23 cellular contexts compared by ENCODE assay signal in the genomic region with DNA sequence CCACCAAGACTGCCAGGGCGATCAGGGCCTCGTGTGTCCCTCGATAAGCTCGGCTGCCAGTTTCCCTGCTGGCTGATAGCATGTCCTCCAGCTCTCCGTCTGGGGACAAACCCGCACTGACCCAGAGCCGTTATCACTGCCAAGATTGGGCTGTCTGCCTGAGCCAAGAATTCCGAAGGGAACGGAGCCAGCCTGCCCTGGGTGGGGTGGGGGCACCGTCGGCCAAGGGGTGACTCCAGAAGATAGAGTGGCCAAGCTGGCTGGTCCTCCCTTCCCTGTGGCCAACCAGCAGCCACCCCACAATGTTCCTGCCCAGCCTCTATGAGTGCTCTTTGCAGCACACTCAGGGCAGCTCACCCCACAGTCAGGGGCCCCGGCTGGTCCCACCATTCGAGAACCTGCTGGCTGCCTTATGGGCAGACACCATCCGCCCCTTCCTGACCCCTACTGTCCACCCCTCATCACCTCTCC. TPM values are rescaled to one million over a fixed set of nuclear protein-coding genes. Genes with fewer than 3 reads are reported as not detected.
A peak's percentile ranks its signal among the peaks of the same experiment; 100 is the strongest.
DNase-seq lines count a peak whose midpoint lies in the region; ATAC-seq and TF ChIP-seq lines count a peak whose summit lies in the region.
"Had no signal": no experiment of that assay in that cellular context is flagged by ENCODE, and none has a peak within 500 bp of the region (broad histone marks: within the 10 kb centered on the region; RNA-seq: fewer than 3 reads in every experiment).

No MANE protein-coding gene starts in this region.

- no peaks in the 10 kb centered on the region for H3K4me1 Mint-ChIP-seq in neural crest cell
- H3K4me1 Mint-ChIP-seq in activated naive CD8-positive, alpha-beta T cell treated with anti-CD3 and anti-CD28 coated beads, Interleukin-2, amount 50 U/mL, for 24 hours, result peaks cover 21% of the 10 kb centered on the region
- H3K4me1 Mint-ChIP-seq in nephron progenitor cell, result peaks cover 12% of the 10 kb centered on the region

- intact Hi-C loops in Right ventricle myocardium inferior (cut with DNase I), result loop anchor here (5.0 kb wide), 1 partner anchor 90 kb away; no protein-coding TSS in a partner anchor

- H3K4me3 ChIP-seq in thoracic aorta, result no peak overlapping the region
- H3K4me3 ChIP-seq: esophagus squamous epithelium had no signal

- DNase-seq in Right ventricle myocardium inferior (ENCODE audit: missing footprints) (peak; percentile 85), neural crest cell (ENCODE audit: low read depth, low spot score) (no peak), thoracic aorta (ENCODE audit: low spot score) (peak; percentile 55), nephron progenitor cell (no peak), nucleus accumbens (lab: John Stamatoyannopoulos, UW) (no peak)
- no peak for DNase-seq in activated naive CD8-positive, alpha-beta T cell treated with anti-CD3 and anti-CD28 coated beads, Interleukin-2, amount 50 U/mL, for 24 hours
- DNase-seq: activated naive CD8-positive, alpha-beta T cell treated with anti-CD3 and anti-CD28 coated beads, Interleukin-2, amount 10 ng/mL, durations not matched to agents 7 days and 5 days; brain microvascular endothelial cell; CD4-positive, alpha-beta memory T cell; DMS 273 treated with DMSO at 0.1 percent for 48 hours; esophagus squamous epithelium; HCEC 1CT; hippocampal formation; MV-4-11; NCI-H1694; NCI-H2171 treated with DMSO at 0.1 percent for 48 hours; NCI-H524; retina; stimulated activated CD4-positive, alpha-beta T cell treated with anti-CD3 and anti-CD28 coated beads, Interleukin-4, amount 100 ng/mL, for 4 hours; stimulated activated naive CD4-positive, alpha-beta T cell; WERI-Rb-1 had no signal

- peaks cover 19 to 50% of the 10 kb centered on the region in 2 donors for H3K4me1 ChIP-seq in thoracic aorta (ENCODE audit: control insufficient read depth in 1 of 2, low read depth in 2 of 2)

- H3K27ac ChIP-seq in angular gyrus (ENCODE audit: low read depth, low read length) (peak overlapping the region; percentile 53), thoracic aorta (peak overlapping the region; percentile 28 to 41)
- H3K27ac ChIP-seq: brain microvascular endothelial cell, WERI-Rb-1 had no signal

- H3K36me3 ChIP-seq in thoracic aorta, result no peaks in the 10 kb centered on the region
- H3K36me3 ChIP-seq: brain microvascular endothelial cell, esophagus squamous epithelium, WERI-Rb-1 had no signal

- H3K27ac Mint-ChIP-seq in neural crest cell (ENCODE audit: unreplicated experiment) (peak overlapping the region; percentile 12), nephron progenitor cell (no peak overlapping the region)
- H3K27ac Mint-ChIP-seq in activated naive CD8-positive, alpha-beta T cell treated with anti-CD3 and anti-CD28 coated beads, Interleukin-2, amount 50 U/mL, for 24 hours, result no peak overlapping the region

- no peak overlapping the region for H3K4me3 Mint-ChIP-seq in neural crest cell
- no peak overlapping the region for H3K4me3 Mint-ChIP-seq in activated naive CD8-positive, alpha-beta T cell treated with anti-CD3 and anti-CD28 coated beads, Interleukin-2, amount 50 U/mL, for 24 hours
- no peak overlapping the region for H3K4me3 Mint-ChIP-seq in nephron progenitor cell
- H3K4me3 Mint-ChIP-seq: activated naive CD8-positive, alpha-beta T cell treated with anti-CD3 and anti-CD28 coated beads, Interleukin-2, amount 10 ng/mL, durations not matched to agents 7 days and 5 days; CD4-positive, alpha-beta memory T cell had no signal

- ATAC-seq in Right ventricle myocardium inferior (peak; percentile 90), thoracic aorta (ENCODE audit: insufficient number of reproducible peaks, low FRiP score, low read depth) (no peak)
- ATAC-seq in activated naive CD8-positive, alpha-beta T cell treated with anti-CD3 and anti-CD28 coated beads, Interleukin-2, amount 50 U/mL, for 24 hours, result no peak
- ATAC-seq: SK-N-SH treated with all-trans-retinoic acid at 6 μM for 48 hours had no signal

- H3K36me3 Mint-ChIP-seq in neural crest cell (ENCODE audit: low read depth), result no peaks in the 10 kb centered on the region
- H3K36me3 Mint-ChIP-seq in activated naive CD8-positive, alpha-beta T cell treated with anti-CD3 and anti-CD28 coated beads, Interleukin-2, amount 50 U/mL, for 24 hours (ENCODE audit: low read depth), result peaks cover 37% of the 10 kb centered on the region
- no peaks in the 10 kb centered on the region for H3K36me3 Mint-ChIP-seq in nephron progenitor cell (ENCODE audit: low read depth)

- no peak for TF ChIP-seq CTCF in neural crest cell (conservative IDR thresholded peaks at IDR 0.05)
- TF ChIP-seq CTCF in thoracic aorta (IDR thresholded peaks at IDR 0.05), result no peak
- TF ChIP-seq CTCF in nephron progenitor cell (IDR thresholded peaks at IDR 0.05), result no peak

- H3K9me3 ChIP-seq in thoracic aorta, result no peaks in the 10 kb centered on the region
- H3K9me3 ChIP-seq: esophagus squamous epithelium had no signal

- no peaks in the 10 kb centered on the region for H3K27me3 ChIP-seq in thoracic aorta (replicated peaks; ENCODE audit: insufficient read depth)
- H3K27me3 ChIP-seq: brain microvascular endothelial cell had no signal

- no peaks in the 10 kb centered on the region for H3K9me3 Mint-ChIP-seq in neural crest cell
- no peaks in the 10 kb centered on the region for H3K9me3 Mint-ChIP-seq in activated naive CD8-positive, alpha-beta T cell treated with anti-CD3 and anti-CD28 coated beads, Interleukin-2, amount 50 U/mL, for 24 hours
- no peaks in the 10 kb centered on the region for H3K9me3 Mint-ChIP-seq in nephron progenitor cell
- H3K9me3 Mint-ChIP-seq: activated naive CD8-positive, alpha-beta T cell treated with anti-CD3 and anti-CD28 coated beads, Interleukin-2, amount 10 ng/mL, durations not matched to agents 7 days and 5 days; CD4-positive, alpha-beta memory T cell had no signal

- H3K27me3 Mint-ChIP-seq in neural crest cell (ENCODE audit: low read depth) (no peaks in the 10 kb centered on the region), nephron progenitor cell (ENCODE audit: low read depth, poor library complexity) (peaks cover 13% of the 10 kb centered on the region)
- H3K27me3 Mint-ChIP-seq in activated naive CD8-positive, alpha-beta T cell treated with anti-CD3 and anti-CD28 coated beads, Interleukin-2, amount 50 U/mL, for 24 hours, result no peaks in the 10 kb centered on the region
- H3K27me3 Mint-ChIP-seq: activated naive CD8-positive, alpha-beta T cell treated with anti-CD3 and anti-CD28 coated beads, Interleukin-2, amount 10 ng/mL, durations not matched to agents 7 days and 5 days; CD4-positive, alpha-beta memory T cell had no signal

RNA-seq across cellular contexts. Expression of a gene that starts 29.4 kb away (rescaled TPM):
- 46.6 TPM for total RNA-seq in Right ventricle myocardium inferior
- 1.5 and 1.7 TPM in 2 replicates for total RNA-seq in neural crest cell
- total RNA-seq in thoracic aorta, result 10 to 100 TPM in 1 of 2 donors, 1 to 10 TPM in 1; 8.8 to 23.1 TPM

Comparison
In these comparisons a context has a peak if more than half of its experiments do, and no peak if none do; other contexts are left out.
1. DNase-seq: peak in Right ventricle myocardium inferior (single experiment) and thoracic aorta (single experiment); none in neural crest cell (single experiment), activated naive CD8-positive, alpha-beta T cell treated with anti-CD3 and anti-CD28 coated beads, Interleukin-2, amount 50 U/mL, for 24 hours (single experiment), nephron progenitor cell (single experiment) and nucleus accumbens (0 of 56).